Comparison of ENCODE assay signal across 8 cellular contexts in the genomic region with DNA sequence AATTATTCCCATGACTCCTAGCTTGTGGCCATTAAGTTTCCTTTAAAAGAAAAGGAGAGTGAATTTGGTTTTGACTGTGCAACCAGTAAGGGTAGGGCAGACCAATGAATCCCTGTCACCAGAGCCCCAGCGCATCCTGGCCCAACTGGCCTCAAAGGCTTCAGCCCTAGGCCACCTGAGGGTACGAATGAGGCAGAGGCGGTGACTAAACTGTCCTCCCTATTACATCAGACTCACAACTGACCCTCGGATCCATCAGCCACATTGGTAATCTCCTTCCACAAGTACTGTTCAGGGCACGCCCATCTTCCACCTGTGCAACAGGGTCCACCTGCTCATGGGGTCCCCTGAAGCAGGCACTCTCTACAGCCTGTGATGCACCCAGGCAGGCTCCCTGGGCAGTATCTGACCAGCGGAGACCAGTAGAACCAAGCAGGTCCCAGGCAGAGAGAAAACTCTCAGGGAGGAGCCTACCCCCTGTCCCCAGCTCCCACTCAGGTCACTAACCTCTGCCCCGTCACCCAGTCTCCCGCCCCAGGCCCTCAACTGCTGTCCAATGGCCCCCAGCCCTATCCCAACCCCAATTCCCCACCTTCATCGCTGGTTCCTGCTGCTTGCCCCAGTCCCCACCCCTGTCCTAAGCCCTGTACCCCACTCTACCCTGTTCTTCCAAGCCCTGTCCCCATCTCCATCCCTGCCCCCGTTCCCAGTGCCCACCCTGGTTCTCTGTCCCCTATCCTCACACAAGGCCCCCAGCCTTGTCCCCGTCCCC. TPM values are rescaled to one million over a fixed set of nuclear protein-coding genes. Genes with fewer than 3 reads are reported as not detected.
DNase-seq lines count a peak whose midpoint lies in the region; ATAC-seq and TF ChIP-seq lines count a peak whose summit lies in the region.

No MANE protein-coding gene starts in this region.

- H3K4me3 Mint-ChIP-seq in WTC11 (peak overlapping the region; percentile 71), glutamatergic neuron (ENCODE audit: unreplicated experiment) (peak overlapping the region; percentile 89)

- H3K4me1 ChIP-seq in sigmoid colon, result peaks cover 0 to 29% (median 21%) of the 10 kb centered on the region in 4 donors

- no peaks in the 10 kb centered on the region for H3K9me3 ChIP-seq in sigmoid colon

- H3K27me3 Mint-ChIP-seq in WTC11 (ENCODE audit: low read depth), result peaks cover 11% of the 10 kb centered on the region
- H3K27me3 Mint-ChIP-seq in glutamatergic neuron (ENCODE audit: unreplicated experiment), result no peaks in the 10 kb centered on the region

- H3K4me1 Mint-ChIP-seq in WTC11, result peaks cover 4% of the 10 kb centered on the region
- peaks cover 5% of the 10 kb centered on the region for H3K4me1 Mint-ChIP-seq in glutamatergic neuron (ENCODE audit: low read depth, unreplicated experiment)

- H3K27me3 ChIP-seq in sigmoid colon, result no peaks in the 10 kb centered on the region

- TF ChIP-seq EP300 in sigmoid colon (IDR thresholded peaks at IDR 0.05), result no peak

- H3K36me3 Mint-ChIP-seq in WTC11 (peaks cover 39% of the 10 kb centered on the region), glutamatergic neuron (ENCODE audit: unreplicated experiment) (peaks cover 11% of the 10 kb centered on the region)

- TF ChIP-seq CTCF in GM12875 (IDR thresholded peaks at IDR 0.05; ENCODE audit: borderline replicate concordance, insufficient read depth, low read depth, low read length) (no peak), WTC11 (IDR thresholded peaks at IDR 0.05) (no peak), glutamatergic neuron (IDR thresholded peaks at IDR 0.05; ENCODE audit: partially characterized antibody, unreplicated experiment) (no peak), sigmoid colon (IDR thresholded peaks at IDR 0.05) (no peak)

- peaks cover 21 to 39% (median 31%) of the 10 kb centered on the region in 4 donors for H3K36me3 ChIP-seq in sigmoid colon

- intact Hi-C loops in sigmoid colon (cut with DNase I), result loop anchor here (2.0 to 5.0 kb wide), 3 partner anchors 14 to 73 kb away; partner anchors contain the start of genes TMEM141 and TRAF2

- CTCF ChIA-PET in WTC11 (lab: Charles Lee), result no interaction called here

- H3K9me3 Mint-ChIP-seq in WTC11, result peaks cover 18% of the 10 kb centered on the region
- peaks cover 9% of the 10 kb centered on the region for H3K9me3 Mint-ChIP-seq in glutamatergic neuron (ENCODE audit: unreplicated experiment)

- POLR2A ChIA-PET in WTC11 (lab: Charles Lee), result interaction anchor here (2.4 kb wide), 1 partner anchor 18 kb away, joined by 14 read pairs; no protein-coding TSS in a partner anchor

- no peak for TF ChIP-seq POLR2A in sigmoid colon (IDR thresholded peaks at IDR 0.05)

- H3K27ac Mint-ChIP-seq in WTC11 (no peak overlapping the region), glutamatergic neuron (ENCODE audit: unreplicated experiment) (peak overlapping the region; percentile 83)

- no peak for DNase-seq in WTC11 (ENCODE audit: low spot score)
- DNase-seq in glutamatergic neuron, result no peak
- no peak for DNase-seq in sigmoid colon
- no peak for DNase-seq in NAMALWA (ENCODE audit: low spot score)
- no peak for DNase-seq in NCI-H345 (lab: John Stamatoyannopoulos, UW)

- ATAC-seq in WTC11 (no peak), GM18517 (IDR thresholded peaks at IDR 0.05; ENCODE audit: unreplicated experiment) (no peak), HG03432 (IDR thresholded peaks at IDR 0.05; ENCODE audit: unreplicated experiment) (no peak)

- H3K4me3 ChIP-seq in GM12875 (ENCODE audit: low read depth, low read length), result peak overlapping the region; percentile 82
- peak overlapping the region; percentile 93 to 100 (median 100) for H3K4me3 ChIP-seq in sigmoid colon

- WGBS in sigmoid colon, 2 donors, result 46 to 61% methylated on average over 11 of the region's 11 CpGs

- peak overlapping the region; percentile 90 to 97 (median 94) for H3K27ac ChIP-seq in sigmoid colon

TF ChIP-seq in WTC11, 78 proteins besides CTCF, POLR2A, EP300 and RAD21:
- TF ChIP-seq ZNF317 (CRISPR knock-in tag; IDR thresholded peaks at IDR 0.05; ENCODE audit: borderline replicate concordance, low read depth), result no peak
- peak; percentile 93 for TF ChIP-seq GABPB1 (CRISPR knock-in tag; IDR thresholded peaks at IDR 0.05)

RNA-seq across cellular contexts. Expression of gene EDF1, which starts 0.9 kb away (rescaled TPM):
- total RNA-seq in WTC11 (2021) (312 to 334 TPM (median 328 TPM) in 3 replicates), glutamatergic neuron (ENCODE audit: unreplicated experiment) (343 TPM), sigmoid colon (100 to 1,000 TPM; 261 to 303 (median 281) TPM)
- polyA plus RNA-seq in sigmoid colon, result 100 to 1,000 TPM; 541 to 755 (median 730) TPM

RNA-seq across cellular contexts. Expression of gene MAMDC4, which starts 13.0 kb away (rescaled TPM):
- total RNA-seq in WTC11 (2021), result 6.7 to 12.1 TPM (median 10.9 TPM) in 3 replicates
- total RNA-seq in glutamatergic neuron (ENCODE audit: unreplicated experiment), result 17.6 TPM
- total RNA-seq in sigmoid colon, result 1 to 10 TPM in 2 of 4 donors, under 1 TPM in 2; 0.71 to 2.8 (median 1.8) TPM
- 10 to 100 TPM in 1 of 3 donors, 1 to 10 TPM in 2; 1.6 to 25.3 (median 2.4) TPM for polyA plus RNA-seq in sigmoid colon

RNA-seq across cellular contexts. Expression of gene PHPT1, which starts 16.0 kb away (rescaled TPM):
- 138 to 176 TPM (median 173 TPM) in 3 replicates for total RNA-seq in WTC11 (2021)
- total RNA-seq in glutamatergic neuron (ENCODE audit: unreplicated experiment), result 101 TPM
- 10 to 100 TPM; 39.0 to 73.1 (median 56.4) TPM for total RNA-seq in sigmoid colon
- polyA plus RNA-seq in sigmoid colon, result 100 to 1,000 TPM; 109 to 144 (median 120) TPM

RNA-seq across cellular contexts. Expression of gene TRAF2, which starts 21.1 kb away (rescaled TPM):
- total RNA-seq in WTC11 (2021), result 55.0 to 62.5 TPM (median 61.3 TPM) in 3 replicates
- total RNA-seq in glutamatergic neuron (ENCODE audit: unreplicated experiment), result 27.3 TPM
- total RNA-seq in sigmoid colon, result 1 to 10 TPM; 1.8 to 5.5 (median 3.9) TPM
- polyA plus RNA-seq in sigmoid colon, result 10 to 100 TPM; 13.2 to 21.9 (median 13.9) TPM

RNA-seq across cellular contexts. Expression of gene AJM1, which starts 22.9 kb away (rescaled TPM):
- total RNA-seq in WTC11 (2021) (1.6 to 1.7 TPM (median 1.6 TPM) in 3 replicates), glutamatergic neuron (ENCODE audit: unreplicated experiment) (15.3 TPM), sigmoid colon (1 to 10 TPM in 3 of 4 donors, under 1 TPM in 1; 0.82 to 8.6 (median 5.2) TPM)
- polyA plus RNA-seq in sigmoid colon, result 1 to 10 TPM in 2 of 3 donors, under 1 TPM in 1; 0.46 to 6.7 (median 1.8) TPM
